ENCODE assay signal across 1 cellular context in genomic region chr1:65998763-65999583, GRCh38.
TF ChIP-seq lines count a peak whose summit lies in the region.

No MANE protein-coding gene starts in this region.

TF ChIP-seq in GM23338, 12 proteins besides CTCF, POLR2A, EP300 and RAD21 (continued from another document):
- TF ChIP-seq REST (IDR thresholded peaks at IDR 0.05; ENCODE audit: unreplicated experiment) (no peak), ETS1 (IDR thresholded peaks at IDR 0.05) (no peak)
